10 cellular contexts compared by ENCODE assay signal in the genomic region with DNA sequence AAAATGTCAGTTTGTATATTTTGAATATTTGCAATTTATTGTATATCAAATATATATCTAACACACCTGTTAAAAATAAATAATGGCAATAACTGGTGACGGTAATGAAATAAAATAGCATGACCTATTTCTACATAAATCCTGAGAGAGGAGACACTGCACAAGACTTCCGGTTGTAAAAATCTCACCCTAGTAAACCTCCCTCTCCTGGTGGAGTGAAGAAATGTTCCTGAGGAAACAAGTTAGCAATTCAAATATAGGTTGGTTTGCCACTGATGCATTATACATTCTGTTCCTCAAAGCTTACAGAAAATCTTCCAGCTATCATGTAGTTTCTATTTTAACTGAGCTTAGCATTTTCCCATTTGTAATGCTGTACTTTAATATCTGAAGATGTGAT.
DNase-seq lines count a peak whose midpoint lies in the region; ATAC-seq and TF ChIP-seq lines count a peak whose summit lies in the region.
"Had no signal": no experiment of that assay in that cellular context is flagged by ENCODE, and none has a peak within 500 bp of the region (broad histone marks: within the 10 kb centered on the region; RNA-seq: fewer than 3 reads in every experiment).

No MANE protein-coding gene starts in this region.

- H3K4me3 ChIP-seq in GM23338 = no peak overlapping the region
- no peak overlapping the region for H3K4me3 ChIP-seq in astrocyte of the spinal cord (ENCODE audit: low read depth, low read length)
- no peak overlapping the region for H3K4me3 ChIP-seq in vagina

- H4K20me1 ChIP-seq in GM23338 (replicated peaks; ENCODE audit: insufficient read depth) = no peaks in the 10 kb centered on the region

- H3K9me3 Mint-ChIP-seq in GM23338 = no peaks in the 10 kb centered on the region; the same call in 2 of the 3 replicates
- no peaks in the 10 kb centered on the region for H3K9me3 Mint-ChIP-seq in nephron progenitor cell

- TF ChIP-seq CTCF in GM23338 (conservative IDR thresholded peaks at IDR 0.05; ENCODE audit: low read depth in 2 of 2) = peak; percentile 60 to 63
- TF ChIP-seq CTCF in astrocyte of the spinal cord (IDR thresholded peaks at IDR 0.05; ENCODE audit: low read depth, low read length) = peak; percentile 6
- TF ChIP-seq CTCF in nephron progenitor cell (IDR thresholded peaks at IDR 0.05) = peak; percentile 35
- no peak for TF ChIP-seq CTCF in vagina (IDR thresholded peaks at IDR 0.05)

- no peak overlapping the region for H3K4me3 Mint-ChIP-seq in GM23338
- H3K4me3 Mint-ChIP-seq in nephron progenitor cell = no peak overlapping the region
- H3K4me3 Mint-ChIP-seq: activated T-cell treated with anti-CD3 and anti-CD28 coated beads, Interleukin-2, amount 50 U/mL, for 72 hours had no signal

- H3K27me3 Mint-ChIP-seq in GM23338 (ENCODE audit: insufficient read depth, low read depth, poor library complexity) (no peaks in the 10 kb centered on the region), nephron progenitor cell (ENCODE audit: low read depth, poor library complexity) (peaks cover 7% of the 10 kb centered on the region)

- H3K4me1 ChIP-seq in GM23338 (ENCODE audit: insufficient read depth) (no peaks in the 10 kb centered on the region), vagina (no peaks in the 10 kb centered on the region)

- H3K36me3 ChIP-seq in GM23338 (ENCODE audit: insufficient read depth) (no peaks in the 10 kb centered on the region), vagina (no peaks in the 10 kb centered on the region)

- no peak for TF ChIP-seq POLR2A in vagina (IDR thresholded peaks at IDR 0.05)

- H3K4me1 Mint-ChIP-seq in GM23338 (peaks cover 3% of the 10 kb centered on the region; the same call in 1 of the 3 replicates), nephron progenitor cell (no peaks in the 10 kb centered on the region)

- DNase-seq in GM23338 (ENCODE audit: low spot score) (peak; percentile 60), MV-4-11 (lab: John Stamatoyannopoulos, UW) (peak; percentile 50), astrocyte of the spinal cord (ENCODE audit: low read depth, low spot score) (no peak), nephron progenitor cell (no peak), mucosa of gallbladder (ENCODE audit: low spot score) (no peak), middle frontal gyrus (ENCODE audit: extremely low spot score, low spot score) (no peak), vagina (ENCODE audit: extremely low spot score in 2 of 2) (no peak)
- no peak for DNase-seq in effector CD4-positive, alpha-beta T cell
- DNase-seq: activated T-cell treated with anti-CD3 and anti-CD28 coated beads, Interleukin-2, amount 50 U/mL, for 72 hours had no signal

- H3K9me3 ChIP-seq in vagina = no peaks in the 10 kb centered on the region

- H3K27ac Mint-ChIP-seq in GM23338 (no peak overlapping the region), nephron progenitor cell (no peak overlapping the region)
- H3K27ac Mint-ChIP-seq: activated T-cell treated with anti-CD3 and anti-CD28 coated beads, Interleukin-2, amount 50 U/mL, for 72 hours had no signal

- no peaks in the 10 kb centered on the region for H3K27me3 ChIP-seq in GM23338 (ENCODE audit: insufficient read depth)
- H3K27me3 ChIP-seq in vagina = no peaks in the 10 kb centered on the region

- no peaks in the 10 kb centered on the region for H3K79me2 ChIP-seq in GM23338 (replicated peaks; ENCODE audit: insufficient read depth)

- in situ Hi-C loops in astrocyte of the spinal cord (cut with HindIII; ENCODE audit: low sequenced_read_pairs) = no loop called here

- H3K4me2 ChIP-seq in GM23338 = no peak overlapping the region

- no peak overlapping the region for H2AFZ ChIP-seq in GM23338

- intact Hi-C loops in vagina (cut with DNase I) = no loop called here

- H3F3A ChIP-seq in GM23338 (replicated peaks; ENCODE audit: low read depth) = no peaks in the 10 kb centered on the region

- H3K9me2 ChIP-seq in GM23338 (ENCODE audit: insufficient read depth) = peaks cover 6% of the 10 kb centered on the region; the same call in 1 of the 2 replicates

- no peaks in the 10 kb centered on the region for H3K36me3 Mint-ChIP-seq in GM23338 (ENCODE audit: low read depth)
- H3K36me3 Mint-ChIP-seq in nephron progenitor cell (ENCODE audit: low read depth) = no peaks in the 10 kb centered on the region

- H3K27ac ChIP-seq in GM23338 (ENCODE audit: low read depth) (no peak overlapping the region), vagina (no peak overlapping the region)

- peak; percentile 75 for ATAC-seq in GM23338
- ATAC-seq: activated T-cell treated with anti-CD3 and anti-CD28 coated beads, Interleukin-2, amount 50 U/mL, for 72 hours; esophagus mucosa had no signal

TF ChIP-seq in GM23338, 12 proteins besides CTCF, POLR2A, EP300 and RAD21 (continues in another document):
- TF ChIP-seq NANOG (IDR thresholded peaks at IDR 0.05; ENCODE audit: borderline replicate concordance) = no peak
- TF ChIP-seq POLR2AphosphoS5 (IDR thresholded peaks at IDR 0.05; ENCODE audit: low read depth) = no peak
- TF ChIP-seq ZNF462 (CRISPR knock-in tag; IDR thresholded peaks at IDR 0.05) = no peak
- no peak for TF ChIP-seq JUNB (IDR thresholded peaks at IDR 0.05; ENCODE audit: unreplicated experiment)
- no peak for TF ChIP-seq ZNF114 (CRISPR knock-in tag; IDR thresholded peaks at IDR 0.05)

Comparison
In these comparisons a context has a peak if more than half of its experiments do, and no peak if none do; other contexts are left out.
1. DNase-seq: peak in GM23338 (single experiment) and MV-4-11 (single experiment); none in astrocyte of the spinal cord (single experiment), nephron progenitor cell (single experiment), effector CD4-positive, alpha-beta T cell (single experiment), mucosa of gallbladder (single experiment), middle frontal gyrus (single experiment) and vagina (0 of 2).
2. CTCF ChIP-seq: peak in GM23338 (2 of 2), astrocyte of the spinal cord (single experiment) and nephron progenitor cell (single experiment); none in vagina (0 of 3).